Comparison of ENCODE assay signal across 2 cellular contexts in genomic region chr16:48155926-48156789, GRCh38.
TF ChIP-seq lines count a peak whose summit lies in the region.

TSS of gene ABCC12 (minus strand) at chr16:48155993. CDS start at chr16:48146424, 9,569 bp downstream.

TF ChIP-seq in GM23338, 12 proteins besides CTCF, POLR2A, EP300 and RAD21 (continued from another document):
- TF ChIP-seq REST (IDR thresholded peaks at IDR 0.05; ENCODE audit: unreplicated experiment) = no peak
- no peak for TF ChIP-seq ZNF462 (CRISPR knock-in tag; IDR thresholded peaks at IDR 0.05)
- TF ChIP-seq ZNF331 (CRISPR knock-in tag; IDR thresholded peaks at IDR 0.05; ENCODE audit: low read depth) = no peak
- no peak for TF ChIP-seq STAT1 (IDR thresholded peaks at IDR 0.05; ENCODE audit: unreplicated experiment)
- TF ChIP-seq POLR2AphosphoS5 (IDR thresholded peaks at IDR 0.05; ENCODE audit: low read depth) = no peak
- TF ChIP-seq JUNB (IDR thresholded peaks at IDR 0.05; ENCODE audit: unreplicated experiment) = no peak
- TF ChIP-seq CREB1 (CRISPR knock-in tag; IDR thresholded peaks at IDR 0.05; ENCODE audit: low read depth) = no peak
- TF ChIP-seq NANOG (IDR thresholded peaks at IDR 0.05; ENCODE audit: borderline replicate concordance) = no peak

TF ChIP-seq in SK-N-SH treated with all-trans-retinoic acid at 6 μM for 48 hours, 23 proteins besides CTCF, POLR2A, EP300 and RAD21 (continued from another document):
- TF ChIP-seq CSRNP3 (CRISPR knock-in tag; IDR thresholded peaks at IDR 0.05) (no peak), OSR1 (CRISPR knock-in tag; IDR thresholded peaks at IDR 0.05) (no peak), ZC3H10 (CRISPR knock-in tag; IDR thresholded peaks at IDR 0.05) (no peak), TCF4 (CRISPR knock-in tag; IDR thresholded peaks at IDR 0.05; ENCODE audit: borderline replicate concordance) (no peak), ZFP30 (CRISPR knock-in tag; IDR thresholded peaks at IDR 0.05) (no peak), ZNF8 (CRISPR knock-in tag; IDR thresholded peaks at IDR 0.05) (no peak), BACH2 (CRISPR knock-in tag; IDR thresholded peaks at IDR 0.05; ENCODE audit: borderline replicate concordance) (no peak), RARB (CRISPR knock-in tag; IDR thresholded peaks at IDR 0.05) (no peak), ZFP3 (CRISPR knock-in tag; IDR thresholded peaks at IDR 0.05) (no peak), ZNF565 (CRISPR knock-in tag; conservative IDR thresholded peaks at IDR 0.05; ENCODE audit: low read depth) (no peak), GLIS3 (CRISPR knock-in tag; IDR thresholded peaks at IDR 0.05) (no peak)
